In genomic region chr4:183186803-183187202, GRCh38 we compare ENCODE assay signal across 2 cellular contexts.
TF ChIP-seq lines count a peak whose summit lies in the region.

No MANE protein-coding gene starts in this region.

TF ChIP-seq in GM23338, 12 proteins besides CTCF, POLR2A, EP300 and RAD21:
- TF ChIP-seq ETS1 (IDR thresholded peaks at IDR 0.05), result no peak
- no peak for TF ChIP-seq STAT1 (IDR thresholded peaks at IDR 0.05; ENCODE audit: unreplicated experiment)
- no peak for TF ChIP-seq POLR2AphosphoS5 (IDR thresholded peaks at IDR 0.05; ENCODE audit: low read depth)
- no peak for TF ChIP-seq JUNB (IDR thresholded peaks at IDR 0.05; ENCODE audit: unreplicated experiment)
- no peak for TF ChIP-seq NANOG (IDR thresholded peaks at IDR 0.05; ENCODE audit: borderline replicate concordance)
- no peak for TF ChIP-seq CREB1 (CRISPR knock-in tag; IDR thresholded peaks at IDR 0.05; ENCODE audit: low read depth)
- no peak for TF ChIP-seq REST (IDR thresholded peaks at IDR 0.05; ENCODE audit: unreplicated experiment)
- no peak for TF ChIP-seq EZH2 (IDR thresholded peaks at IDR 0.05; ENCODE audit: low read depth, unreplicated experiment)
- no peak for TF ChIP-seq ZNF462 (CRISPR knock-in tag; IDR thresholded peaks at IDR 0.05)
- TF ChIP-seq ZNF114 (CRISPR knock-in tag; IDR thresholded peaks at IDR 0.05), result no peak
- no peak for TF ChIP-seq ZNF331 (CRISPR knock-in tag; IDR thresholded peaks at IDR 0.05; ENCODE audit: low read depth)
- TF ChIP-seq EZH2phosphoT487 (IDR thresholded peaks at IDR 0.05; ENCODE audit: unreplicated experiment), result no peak
TF ChIP-seq in GM23338: peak in this region for 0.

TF ChIP-seq in H1, 55 proteins besides CTCF, POLR2A, EP300 and RAD21 (continued from another document):
- TF ChIP-seq POU5F1 (IDR thresholded peaks at IDR 0.05; ENCODE audit: low read depth, low read length), result no peak
- TF ChIP-seq TCF12 (IDR thresholded peaks at IDR 0.05; ENCODE audit: low read depth, low read length), result no peak
- no peak for TF ChIP-seq GTF2F1 (IDR thresholded peaks at IDR 0.05; ENCODE audit: borderline replicate concordance, low read depth, low read length)
- TF ChIP-seq KDM5A (IDR thresholded peaks at IDR 0.05; ENCODE audit: low read length), result no peak
- TF ChIP-seq CHD7 (IDR thresholded peaks at IDR 0.05; ENCODE audit: insufficient replicate concordance, low read length), result no peak
- TF ChIP-seq SIRT6 (IDR thresholded peaks at IDR 0.05; ENCODE audit: low read length), result no peak
- no peak for TF ChIP-seq MAX (IDR thresholded peaks at IDR 0.05)
- no peak for TF ChIP-seq EGR1 (IDR thresholded peaks at IDR 0.05; ENCODE audit: borderline replicate concordance, low read depth, low read length)
- no peak for TF ChIP-seq HDAC2 (IDR thresholded peaks at IDR 0.05; ENCODE audit: borderline replicate concordance in 1 of 2, low read depth in 2 of 2, low read length in 2 of 2)
